In the genomic region with DNA sequence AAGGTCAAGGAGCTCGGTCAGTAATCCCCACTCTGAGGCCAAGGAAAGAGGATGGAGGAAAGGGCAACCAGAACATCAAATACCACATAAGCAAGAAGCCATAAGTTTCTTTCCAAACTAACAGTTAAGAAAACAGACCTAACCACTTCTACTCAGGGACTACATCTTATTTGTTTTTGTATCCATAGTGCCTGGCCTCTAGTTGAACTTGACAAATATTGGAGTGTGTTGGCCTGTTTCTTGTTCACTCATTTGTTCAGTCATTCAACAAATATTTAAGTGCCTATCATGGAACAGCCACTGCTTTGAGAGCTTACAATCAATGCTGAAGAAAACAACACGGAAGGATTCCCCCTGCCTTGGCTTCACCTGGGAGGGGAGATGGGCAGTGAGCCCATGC, we compare ENCODE assay signal across 1 cellular context.
TF ChIP-seq lines count a peak whose summit lies in the region.

No MANE protein-coding gene starts in this region.

TF ChIP-seq in SK-N-SH, 30 proteins besides CTCF, POLR2A, EP300 and RAD21 (continued from another document):
- TF ChIP-seq, protein P1, sequence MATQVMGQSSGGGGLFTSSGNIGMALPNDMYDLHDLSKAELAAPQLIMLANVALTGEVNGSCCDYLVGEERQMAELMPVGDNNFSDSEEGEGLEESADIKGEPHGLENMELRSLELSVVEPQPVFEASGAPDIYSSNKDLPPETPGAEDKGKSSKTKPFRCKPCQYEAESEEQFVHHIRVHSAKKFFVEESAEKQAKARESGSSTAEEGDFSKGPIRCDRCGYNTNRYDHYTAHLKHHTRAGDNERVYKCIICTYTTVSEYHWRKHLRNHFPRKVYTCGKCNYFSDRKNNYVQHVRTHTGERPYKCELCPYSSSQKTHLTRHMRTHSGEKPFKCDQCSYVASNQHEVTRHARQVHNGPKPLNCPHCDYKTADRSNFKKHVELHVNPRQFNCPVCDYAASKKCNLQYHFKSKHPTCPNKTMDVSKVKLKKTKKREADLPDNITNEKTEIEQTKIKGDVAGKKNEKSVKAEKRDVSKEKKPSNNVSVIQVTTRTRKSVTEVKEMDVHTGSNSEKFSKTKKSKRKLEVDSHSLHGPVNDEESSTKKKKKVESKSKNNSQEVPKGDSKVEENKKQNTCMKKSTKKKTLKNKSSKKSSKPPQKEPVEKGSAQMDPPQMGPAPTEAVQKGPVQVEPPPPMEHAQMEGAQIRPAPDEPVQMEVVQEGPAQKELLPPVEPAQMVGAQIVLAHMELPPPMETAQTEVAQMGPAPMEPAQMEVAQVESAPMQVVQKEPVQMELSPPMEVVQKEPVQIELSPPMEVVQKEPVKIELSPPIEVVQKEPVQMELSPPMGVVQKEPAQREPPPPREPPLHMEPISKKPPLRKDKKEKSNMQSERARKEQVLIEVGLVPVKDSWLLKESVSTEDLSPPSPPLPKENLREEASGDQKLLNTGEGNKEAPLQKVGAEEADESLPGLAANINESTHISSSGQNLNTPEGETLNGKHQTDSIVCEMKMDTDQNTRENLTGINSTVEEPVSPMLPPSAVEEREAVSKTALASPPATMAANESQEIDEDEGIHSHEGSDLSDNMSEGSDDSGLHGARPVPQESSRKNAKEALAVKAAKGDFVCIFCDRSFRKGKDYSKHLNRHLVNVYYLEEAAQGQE (IDR thresholded peaks at IDR 0.05; ENCODE audit: low read depth, low read length), result no peak
- TF ChIP-seq, protein P2, sequence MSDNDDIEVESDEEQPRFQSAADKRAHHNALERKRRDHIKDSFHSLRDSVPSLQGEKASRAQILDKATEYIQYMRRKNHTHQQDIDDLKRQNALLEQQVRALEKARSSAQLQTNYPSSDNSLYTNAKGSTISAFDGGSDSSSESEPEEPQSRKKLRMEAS (IDR thresholded peaks at IDR 0.05; ENCODE audit: low read depth), result no peak
- TF ChIP-seq FOXJ3 (CRISPR knock-in tag; IDR thresholded peaks at IDR 0.05) (no peak), RCOR1 (IDR thresholded peaks at IDR 0.05; ENCODE audit: low read length) (no peak)
TF ChIP-seq in SK-N-SH: peak in this region for 0.
